In genomic region chr4:182243204-182243603, GRCh38 we compare ENCODE assay signal across 11 cellular contexts. TPM values are rescaled to one million over a fixed set of nuclear protein-coding genes. Genes with fewer than 3 reads are reported as not detected.
DNase-seq lines count a peak whose midpoint lies in the region; ATAC-seq, FAIRE-seq and TF ChIP-seq lines count a peak whose summit lies in the region.
"Not testable (repeated sequence)": the region's sequence is repeated elsewhere in the genome, so short reads cannot be mapped to it uniquely, and the experiment has no call there.
"Had no signal": no experiment of that assay in that cellular context is flagged by ENCODE, and none has a peak within 500 bp of the region (broad histone marks: within the 10 kb centered on the region; RNA-seq: fewer than 3 reads in every experiment).

TSS of gene TENM3 (plus strand) at chr4:182243402. CDS start at chr4:182324021, 80,619 bp downstream.

- not testable (repeated sequence) for H3K23ac ChIP-seq in mesendoderm (ENCODE audit: low read length)

- not testable (repeated sequence) for FAIRE-seq in RCC 7860 (lab: Jason Lieb, UNC)

- H2BK120ac ChIP-seq in mesendoderm (ENCODE audit: low read depth, low read length): not testable (repeated sequence)

- not testable (repeated sequence) for H3K36me3 ChIP-seq in HCT116 (ENCODE audit: control insufficient read depth in 1 of 2, insufficient read depth in 2 of 2, low read length in 2 of 2); mammary epithelial cell (ENCODE audit: insufficient read depth, low read length); mesendoderm (ENCODE audit: control insufficient read depth, insufficient read depth, low read length)

- peak within 1 kb of the TSS; percentile 40 for H2AFZ ChIP-seq in HCT116 (ENCODE audit: low read depth, low read length, poor library complexity, severe bottlenecking)
- not testable (repeated sequence) for H2AFZ ChIP-seq in mammary epithelial cell (ENCODE audit: low read depth, low read length)

- peak within 1 kb of the TSS; percentile 34 for H3K4me2 ChIP-seq in HCT116 (ENCODE audit: low read length)
- not testable (repeated sequence) for H3K4me2 ChIP-seq in mammary epithelial cell (ENCODE audit: insufficient read depth, low read depth, low read length); mesendoderm (ENCODE audit: low read length)

- not testable (repeated sequence) for TF ChIP-seq RAD21 in HCT116 (IDR thresholded peaks at IDR 0.05; ENCODE audit: low read depth)

- intact Hi-C loops in HCT116 (cut with micrococcal nuclease): not testable (repeated sequence)
- intact Hi-C loops in mammary epithelial cell (cut with micrococcal nuclease): loop anchor here (10.0 kb wide), 2 partner anchors 202 to 288 kb away; no protein-coding TSS in a partner anchor

- H3K4me1 Mint-ChIP-seq in osteocyte (ENCODE audit: unreplicated experiment): peaks cover 50% of the 10 kb centered on the region

- H3K27me3 ChIP-seq in HCT116 (ENCODE audit: insufficient read depth, low read length); mammary epithelial cell (ENCODE audit: insufficient read depth, low read length); mesendoderm (ENCODE audit: insufficient read depth, low read length, poor library complexity): not testable (repeated sequence)

- not testable (repeated sequence) for H3K9me2 ChIP-seq in HCT116 (ENCODE audit: insufficient read depth)

- in situ Hi-C loops in mammary epithelial cell (cut with MboI; ENCODE audit: low sequenced_read_pairs in 2 of 2): not testable (repeated sequence)

- DNase-seq in HCT116 (ENCODE audit: low read depth, low spot score); mammary epithelial cell; fibroblast of villous mesenchyme (ENCODE audit: low read depth); mesendoderm; osteocyte (ENCODE audit: extremely low spot score, unreplicated experiment): not testable (repeated sequence)
- DNase-seq in RCC 7860 (ENCODE audit: low spot score): peak; percentile 30

- POLR2A ChIA-PET in HCT116 (lab: Charles Lee): not testable (repeated sequence)

- TF ChIP-seq POLR2A in HCT116 (IDR thresholded peaks at IDR 0.05; ENCODE audit: borderline replicate concordance, extremely low read depth, insufficient read depth, insufficient read length): not testable (repeated sequence)

- dilution Hi-C loops in mammary epithelial cell (cut with HindIII; ENCODE audit: low sequenced_read_pairs): not testable (repeated sequence)

- H3K18ac ChIP-seq in mesendoderm (ENCODE audit: low read length): peak within 1 kb of the TSS; percentile 81

- not testable (repeated sequence) for H3K9me3 Mint-ChIP-seq in osteocyte (ENCODE audit: unreplicated experiment)

- not testable (repeated sequence) for H3K4me3 Mint-ChIP-seq in osteocyte (ENCODE audit: unreplicated experiment)

- TF ChIP-seq CTCF in HCT116 (IDR thresholded peaks at IDR 0.05 in 2 of 3, conservative IDR thresholded peaks at IDR 0.05 in 1 of 3; ENCODE audit: borderline replicate concordance in 1 of 3, insufficient read depth in 1 of 3, low read depth in 2 of 3, low read length in 2 of 3); mammary epithelial cell (conservative IDR thresholded peaks at IDR 0.05 in 1 of 2, IDR thresholded peaks at IDR 0.05 in 1 of 2; ENCODE audit: extremely low read depth in 1 of 2, insufficient read depth in 1 of 2, low read depth in 1 of 2, low read length in 2 of 2); fibroblast of villous mesenchyme (IDR thresholded peaks at IDR 0.05; ENCODE audit: insufficient read depth, low read depth, low read length); osteocyte (IDR thresholded peaks at IDR 0.05); subcutaneous adipose tissue (IDR thresholded peaks at IDR 0.05; ENCODE audit: low read depth): not testable (repeated sequence)

- not testable (repeated sequence) for H4K5ac ChIP-seq in mesendoderm (ENCODE audit: low read length)

- peak within 1 kb of the TSS; percentile 20 for H2AK5ac ChIP-seq in mesendoderm (ENCODE audit: low read length)

- not testable (repeated sequence) for H3K79me1 ChIP-seq in mesendoderm (ENCODE audit: low read length)

- peak; percentile 16; the same call in 1 of the 2 replicates for ATAC-seq in HCT116

- peak within 1 kb of the TSS; percentile 94 for H3K4ac ChIP-seq in mesendoderm (ENCODE audit: low read depth, low read length)

- peak within 1 kb of the TSS; percentile 20 for H2BK5ac ChIP-seq in mesendoderm (ENCODE audit: low read length)

- not testable (repeated sequence) for BruUV-seq in HCT116 (replicated peaks; lab: Mats Ljungman, UMichigan); mammary epithelial cell (replicated peaks; lab: Mats Ljungman, UMichigan)

- RAD21 ChIA-PET in HCT116 (lab: Charles Lee; ENCODE audit: low non-redundant PET in 1 of 2, low total read pairs in 2 of 2, uncharacterized antibody in 2 of 2, unreplicated experiment in 2 of 2): not testable (repeated sequence)

- not testable (repeated sequence) for H4K20me1 ChIP-seq in HCT116 (ENCODE audit: insufficient read depth); mammary epithelial cell (ENCODE audit: insufficient read depth, low read length)

- not testable (repeated sequence) for H3K56ac ChIP-seq in mesendoderm (ENCODE audit: low read length)

- H3K27me3 Mint-ChIP-seq in osteocyte (ENCODE audit: unreplicated experiment): not testable (repeated sequence)

- not testable (repeated sequence) for H4K8ac ChIP-seq in mesendoderm (ENCODE audit: low read depth, low read length)

- H3K4me3 ChIP-seq in HCT116 (replicated peaks in 1 of 2; ENCODE audit: low read depth in 1 of 2, low read length in 2 of 2); mammary epithelial cell (replicated peaks in 1 of 3; ENCODE audit: insufficient read depth in 1 of 3, low read depth in 2 of 3, low read length in 3 of 3); fibroblast of villous mesenchyme (ENCODE audit: low read depth, low read length); mesendoderm (ENCODE audit: low read length): not testable (repeated sequence)

- H3K9me3 ChIP-seq in HCT116 (ENCODE audit: control insufficient read depth in 1 of 2, insufficient read depth in 1 of 2, low read depth in 1 of 2, low read length in 2 of 2); mammary epithelial cell (replicated peaks; ENCODE audit: insufficient read depth, low read length): not testable (repeated sequence)

- 96% methylated on average over 8 of the region's 8 CpGs for WGBS in mammary epithelial cell (ENCODE audit: low coverage, missing lambda C conversion rate)
- WGBS in mesendoderm (ENCODE audit: extremely low coverage, insufficient coverage, low lambda C conversion rate): no CpG with 5 or more reads among the region's 8 CpGs

- not testable (repeated sequence) for H3K9ac ChIP-seq in HCT116 (ENCODE audit: low read length); mammary epithelial cell (ENCODE audit: insufficient read depth, low read length); mesendoderm (ENCODE audit: low read length)

- H3K36me3 Mint-ChIP-seq in osteocyte (ENCODE audit: unreplicated experiment): not testable (repeated sequence)

- not testable (repeated sequence) for H3K27ac Mint-ChIP-seq in osteocyte (ENCODE audit: unreplicated experiment)

- H3K4me1 ChIP-seq in HCT116 (ENCODE audit: control insufficient read depth in 1 of 2, insufficient read depth in 2 of 2, low read length in 2 of 2) (peaks cover 0 to 38% of the 10 kb centered on the region in 2 experiments; a peak in 2 of 4 replicates), mammary epithelial cell (ENCODE audit: insufficient read depth, low read length) (peaks cover 49% of the 10 kb centered on the region), mesendoderm (ENCODE audit: control insufficient read depth, low read depth, low read length) (peaks cover 16% of the 10 kb centered on the region)

- CTCF ChIA-PET in HCT116 (lab: Charles Lee); mammary epithelial cell (lab: Charles Lee; ENCODE audit: low non-redundant PET): not testable (repeated sequence)

- H3K27ac ChIP-seq in HCT116 (ENCODE audit: low read depth, low read length); mammary epithelial cell (ENCODE audit: insufficient read depth, low read depth, low read length): not testable (repeated sequence)
- peak within 1 kb of the TSS; percentile 48 for H3K27ac ChIP-seq in mesendoderm (ENCODE audit: low read depth, low read length)

- not testable (repeated sequence) for H3K79me2 ChIP-seq in HCT116 (ENCODE audit: insufficient read depth, low read length); mammary epithelial cell (ENCODE audit: insufficient read depth, low read length); mesendoderm (ENCODE audit: control insufficient read depth, insufficient read depth, low read length)

- peak within 1 kb of the TSS; percentile 19 for H2BK15ac ChIP-seq in mesendoderm (replicated peaks; ENCODE audit: low read depth)

RNA-seq across cellular contexts. Expression of gene TENM3, which starts in this region (rescaled TPM):
- total RNA-seq in HCT116 (2021; ENCODE audit: unreplicated experiment) (0.54 TPM), mammary epithelial cell (10 to 100 TPM; 43.2 to 54.9 TPM), fibroblast of villous mesenchyme (24.2 and 26.4 TPM in 2 replicates), osteocyte (78.3 and 85.2 TPM in 2 replicates), subcutaneous adipose tissue (10 to 100 TPM; 29.8 to 58.5 (median 35.9) TPM)
- 0.27 and 0.34 TPM in 2 replicates for polyA plus RNA-seq in HCT116 (2012)
- polyA plus RNA-seq in mammary epithelial cell: 24.5 TPM
- polyA minus RNA-seq in mammary epithelial cell: 104 TPM
- polyA plus RNA-seq in mesendoderm (2013, experiment 1 of 2): 20.7 TPM
- 20.5 TPM for polyA plus RNA-seq in mesendoderm (2013, experiment 2 of 2)
- total RNA-seq: CD4-positive, CD25-positive, alpha-beta regulatory T cell; mononuclear cell; T-helper 1 cell treated with Interleukin-12 subunit alpha and Interleukin-12 subunit beta and Interleukin-4 antibody, amounts not matched to agents 30 ng/mL and 1 ng/mL, for 36 hours had no signal
- polyA plus RNA-seq: CD4-positive, CD25-positive, alpha-beta regulatory T cell; immature natural killer cell had no signal

Comparison
In these comparisons a context has a peak if more than half of its experiments do, and no peak if none do; other contexts are left out.
1. RNA of gene TENM3 (total RNA-seq): 78.3 to 85.2 TPM in osteocyte, 43.2 to 54.9 TPM in mammary epithelial cell, 29.8 to 58.5 TPM in subcutaneous adipose tissue and 24.2 to 26.4 TPM in fibroblast of villous mesenchyme; 0.54 TPM in HCT116 (single experiment); every median in the first group is over 10 times any median in the second.
2. Peak in ATAC-seq and H3K4me2 ChIP-seq in HCT116; RNA of the gene not detected or under 1 TPM.